ENCODE assay signal across 11 cellular contexts in genomic region chr14:73248294-73248868, GRCh38. TPM values are rescaled to one million over a fixed set of nuclear protein-coding genes. Genes with fewer than 3 reads are reported as not detected.
A peak's percentile ranks its signal among the peaks of the same experiment; 100 is the strongest.
DNase-seq lines count a peak whose midpoint lies in the region; ATAC-seq, FAIRE-seq and TF ChIP-seq lines count a peak whose summit lies in the region.
"Had no signal": no experiment of that assay in that cellular context is flagged by ENCODE, and none has a peak within 500 bp of the region (broad histone marks: within the 10 kb centered on the region; RNA-seq: fewer than 3 reads in every experiment).

No MANE protein-coding gene starts in this region.

- H3K27me3 ChIP-seq in K562 (ENCODE audit: control insufficient read depth in 2 of 2, insufficient read depth in 2 of 2, low read length in 2 of 2), result peaks cover 0 to 9% of the 10 kb centered on the region in 2 experiments; a peak in 3 of 5 replicates
- H3K27me3 ChIP-seq: BE2C had no signal

- peak overlapping the region; percentile 77; the same call in 2 of the 3 replicates for H3K27ac ChIP-seq in K562 (ENCODE audit: extremely low read depth, low read depth, low read length)
- H3K27ac ChIP-seq: parathyroid adenoma had no signal

- 21% methylated on average over 6 of the region's 6 CpGs for WGBS in K562 (ENCODE audit: insufficient coverage, low coverage, missing lambda C conversion rate)

- no peak for TF ChIP-seq RAD21 in K562 (CRISPR knock-in tag; conservative IDR thresholded peaks at IDR 0.05 in 1 of 2, IDR thresholded peaks at IDR 0.05 in 1 of 2)

- FAIRE-seq in K562 (lab: Jason Lieb, UNC), result peak; percentile 83

- intact Hi-C loops in K562 (cut with micrococcal nuclease), result no loop called here

- no peaks in the 10 kb centered on the region for H4K20me1 ChIP-seq in K562 (replicated peaks; ENCODE audit: control insufficient read depth, insufficient read depth, low read length)

- H3K9me1 ChIP-seq in K562 (ENCODE audit: control insufficient read depth, insufficient read depth, low read length), result no peaks in the 10 kb centered on the region

- peak overlapping the region in 1 of 2 experiments; percentile 76; a peak in 2 of 4 replicates for H3K9ac ChIP-seq in K562 (ENCODE audit: insufficient read depth in 1 of 2, low read depth in 2 of 2, low read length in 2 of 2)
- H3K9ac ChIP-seq: parathyroid adenoma had no signal

- POLR2A ChIA-PET in K562 (lab: Yijun Ruan, JAX), result interaction anchor here (0.6 kb wide), 1 partner anchor 401 kb away, joined by 3 read pairs; no protein-coding TSS in a partner anchor

- ATAC-seq in GM18907 (IDR thresholded peaks at IDR 0.05; ENCODE audit: unreplicated experiment), result peak; percentile 48
- 0 out of 3 replicates have a peak, but pooled peaks have one; percentile 12 for ATAC-seq in K562
- ATAC-seq in HG03457 (IDR thresholded peaks at IDR 0.05; ENCODE audit: unreplicated experiment), result no peak

- peaks cover 9 to 28% of the 10 kb centered on the region in 2 experiments; a peak in 4 of 5 replicates for H3K4me1 ChIP-seq in K562 (replicated peaks in 1 of 2; ENCODE audit: control insufficient read depth in 2 of 2, insufficient read depth in 2 of 2, low read length in 2 of 2)
- H3K4me1 ChIP-seq: BE2C, parathyroid adenoma had no signal

- H3K79me2 ChIP-seq in K562 (ENCODE audit: control insufficient read depth, insufficient read depth, low read length), result no peaks in the 10 kb centered on the region
- H3K79me2 ChIP-seq: parathyroid adenoma had no signal

- no peaks in the 10 kb centered on the region for H3K36me3 ChIP-seq in K562 (ENCODE audit: control insufficient read depth, insufficient read depth, low read length)
- H3K36me3 ChIP-seq: BE2C had no signal

- TF ChIP-seq CTCF in K562 (IDR thresholded peaks at IDR 0.05 in 2 of 3, conservative IDR thresholded peaks at IDR 0.05 in 1 of 3; ENCODE audit: insufficient read depth in 2 of 3, low read depth in 1 of 3, low read length in 3 of 3), result no peak

- DNase-seq in A172 (ENCODE audit: low spot score), result peak; percentile 45
- DNase-seq in HK-2 (ENCODE audit: unreplicated experiment), result peak; percentile 69
- DNase-seq in K562 (ENCODE audit: extremely low read depth in 1 of 4, low spot score in 3 of 4), result peak in 1 of 4 experiments; percentile 51
- no peak for DNase-seq in DMS79 treated with DMSO at 0.1 percent for 48 hours (lab: John Stamatoyannopoulos, UW)
- no peak for DNase-seq in COLO829 (ENCODE audit: low spot score)
- no peak for DNase-seq in activated effector memory CD4-positive, alpha-beta T cell treated with anti-CD3 and anti-CD28 coated beads, Interleukin-2, amount 50 U/mL, for 16 hours
- DNase-seq: BE2C, NCI-H774 had no signal

- H2AFZ ChIP-seq in K562 (ENCODE audit: low read depth, low read length), result 0 out of 2 replicates have a peak overlapping the region, but pooled peaks have one; percentile 92
- H2AFZ ChIP-seq: parathyroid adenoma had no signal

- no peak for TF ChIP-seq EP300 in K562 (IDR thresholded peaks at IDR 0.05; ENCODE audit: low read length)

- no TSS peak for BruUV-seq in K562 (replicated peaks; lab: Mats Ljungman, UMichigan)

- in situ Hi-C loops in K562 (cut with MboI), result no loop called here

- CTCF ChIA-PET in K562 (lab: Yijun Ruan, JAX; ENCODE audit: low intra/inter-chr PET ratio), result no interaction called here

- no peak overlapping the region for H3K4me3 ChIP-seq in K562

- H3K4me2 ChIP-seq in K562 (ENCODE audit: insufficient read depth, low read length), result peak overlapping the region; percentile 94

- TF ChIP-seq POLR2A in K562 (conservative IDR thresholded peaks at IDR 0.05), result no peak

- H3K9me3 ChIP-seq in K562 (replicated peaks; ENCODE audit: control insufficient read depth, insufficient read depth, low read depth, low read length), result no peaks in the 10 kb centered on the region
- H3K9me3 ChIP-seq: BE2C had no signal

TF ChIP-seq in K562, 482 proteins besides CTCF, POLR2A, EP300 and RAD21 (continues in another document):
- TF ChIP-seq CREB1 (IDR thresholded peaks at IDR 0.05) (no peak), CREB1 (CRISPR knock-in tag; IDR thresholded peaks at IDR 0.05) (no peak), ZNF384 (IDR thresholded peaks at IDR 0.05; ENCODE audit: low read depth, low read length) (peak; percentile 43; the same call in 1 of the 2 replicates), ZNF644 (tag; IDR thresholded peaks at IDR 0.05; ENCODE audit: low read depth) (no peak), POLR3G (IDR thresholded peaks at IDR 0.05; ENCODE audit: extremely low read depth, insufficient read length, insufficient replicate concordance) (no peak), ARID1B (IDR thresholded peaks at IDR 0.05) (peak; percentile 42; the same call in 1 of the 2 replicates), NCOA1 (IDR thresholded peaks at IDR 0.05; ENCODE audit: low read depth) (no peak)
- TF ChIP-seq, protein P1, sequence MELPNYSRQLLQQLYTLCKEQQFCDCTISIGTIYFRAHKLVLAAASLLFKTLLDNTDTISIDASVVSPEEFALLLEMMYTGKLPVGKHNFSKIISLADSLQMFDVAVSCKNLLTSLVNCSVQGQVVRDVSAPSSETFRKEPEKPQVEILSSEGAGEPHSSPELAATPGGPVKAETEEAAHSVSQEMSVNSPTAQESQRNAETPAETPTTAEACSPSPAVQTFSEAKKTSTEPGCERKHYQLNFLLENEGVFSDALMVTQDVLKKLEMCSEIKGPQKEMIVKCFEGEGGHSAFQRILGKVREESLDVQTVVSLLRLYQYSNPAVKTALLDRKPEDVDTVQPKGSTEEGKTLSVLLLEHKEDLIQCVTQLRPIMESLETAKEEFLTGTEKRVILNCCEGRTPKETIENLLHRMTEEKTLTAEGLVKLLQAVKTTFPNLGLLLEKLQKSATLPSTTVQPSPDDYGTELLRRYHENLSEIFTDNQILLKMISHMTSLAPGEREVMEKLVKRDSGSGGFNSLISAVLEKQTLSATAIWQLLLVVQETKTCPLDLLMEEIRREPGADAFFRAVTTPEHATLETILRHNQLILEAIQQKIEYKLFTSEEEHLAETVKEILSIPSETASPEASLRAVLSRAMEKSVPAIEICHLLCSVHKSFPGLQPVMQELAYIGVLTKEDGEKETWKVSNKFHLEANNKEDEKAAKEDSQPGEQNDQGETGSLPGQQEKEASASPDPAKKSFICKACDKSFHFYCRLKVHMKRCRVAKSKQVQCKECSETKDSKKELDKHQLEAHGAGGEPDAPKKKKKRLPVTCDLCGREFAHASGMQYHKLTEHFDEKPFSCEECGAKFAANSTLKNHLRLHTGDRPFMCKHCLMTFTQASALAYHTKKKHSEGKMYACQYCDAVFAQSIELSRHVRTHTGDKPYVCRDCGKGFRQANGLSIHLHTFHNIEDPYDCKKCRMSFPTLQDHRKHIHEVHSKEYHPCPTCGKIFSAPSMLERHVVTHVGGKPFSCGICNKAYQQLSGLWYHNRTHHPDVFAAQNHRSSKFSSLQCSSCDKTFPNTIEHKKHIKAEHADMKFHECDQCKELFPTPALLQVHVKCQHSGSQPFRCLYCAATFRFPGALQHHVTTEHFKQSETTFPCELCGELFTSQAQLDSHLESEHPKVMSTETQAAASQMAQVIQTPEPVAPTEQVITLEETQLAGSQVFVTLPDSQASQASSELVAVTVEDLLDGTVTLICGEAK (IDR thresholded peaks at IDR 0.05), result no peak
- TF ChIP-seq, protein P1 (CRISPR knock-in tag; IDR thresholded peaks at IDR 0.05), result no peak

RNA-seq across cellular contexts. Expression of gene PAPLN, which starts 11.1 kb away (rescaled TPM):
- 0.57 and 0.86 TPM in 2 replicates for total RNA-seq in A172 (2014; rRNA removed; shearing (Covaris generic))
- 34.7 and 36.1 TPM in 2 replicates for total RNA-seq in K562 (2011; cell fraction: chromatin; rRNA removed; ENCODE audit: low replicate concordance)
- 21.0 and 22.8 TPM in 2 replicates for total RNA-seq in K562 (2011; cell fraction: nucleolus; rRNA removed)
- 23.0 and 23.8 TPM in 2 replicates for total RNA-seq in K562 (2011; cell fraction: nucleoplasm; rRNA removed)
- total RNA-seq in K562 (2014; rRNA removed) (1.3 and 1.7 TPM in 2 replicates), K562 (2014; rRNA removed; fragmentation: Illumina TruSeq; extraction: Trizol) (1.2 and 1.4 TPM in 2 replicates), K562 (2015; rRNA removed; fragmentation: Illumina TruSeq; extraction: Trizol) (1.2 TPM in 2 replicates), K562 (2021) (2.2 and 2.9 TPM in 2 replicates)
- polyA plus RNA-seq in K562 (2011; rRNA removed) (2.9 and 4.2 TPM in 2 replicates), K562 (2014; fragmentation: Illumina TruSeq; extraction: Trizol) (1.7 and 2.2 TPM in 2 replicates), K562 (2014; fragmentation: Nextera tagmentation; extraction: Ambion mirVana) (under 1 TPM; 0.43 to 0.56 TPM), K562 (2014; rRNA removed) (3.5 and 5.5 TPM in 2 replicates)
- 1.4 and 2.2 TPM in 2 replicates for polyA plus RNA-seq in K562 (2011; cell fraction: cytosol; rRNA removed)
- polyA plus RNA-seq in K562 (2011; cell fraction: nucleus; rRNA removed), result 20.9 and 24.5 TPM in 2 replicates
- 2.8 and 5.5 TPM in 2 replicates for polyA plus RNA-seq in K562 (2012)
- polyA minus RNA-seq in K562 (2011; rRNA and poly(A)+ RNA removed), result 0.95 and 1.7 TPM in 2 replicates
- polyA minus RNA-seq in K562 (2011; cell fraction: cytosol; rRNA and poly(A)+ RNA removed), result 0.55 and 1.8 TPM in 2 replicates
- 6.7 and 8.3 TPM in 2 replicates for polyA minus RNA-seq in K562 (2011; cell fraction: nucleus; rRNA and poly(A)+ RNA removed)

Comparison
In these comparisons a context has a peak if more than half of its experiments do, and no peak if none do; other contexts are left out.
1. DNase-seq: peak in A172 (single experiment) and HK-2 (single experiment); none in DMS79 treated with DMSO at 0.1 percent for 48 hours (single experiment), COLO829 (single experiment) and activated effector memory CD4-positive, alpha-beta T cell treated with anti-CD3 and anti-CD28 coated beads, Interleukin-2, amount 50 U/mL, for 16 hours (single experiment).